ENCODE assay signal across 9 cellular contexts in the genomic region with DNA sequence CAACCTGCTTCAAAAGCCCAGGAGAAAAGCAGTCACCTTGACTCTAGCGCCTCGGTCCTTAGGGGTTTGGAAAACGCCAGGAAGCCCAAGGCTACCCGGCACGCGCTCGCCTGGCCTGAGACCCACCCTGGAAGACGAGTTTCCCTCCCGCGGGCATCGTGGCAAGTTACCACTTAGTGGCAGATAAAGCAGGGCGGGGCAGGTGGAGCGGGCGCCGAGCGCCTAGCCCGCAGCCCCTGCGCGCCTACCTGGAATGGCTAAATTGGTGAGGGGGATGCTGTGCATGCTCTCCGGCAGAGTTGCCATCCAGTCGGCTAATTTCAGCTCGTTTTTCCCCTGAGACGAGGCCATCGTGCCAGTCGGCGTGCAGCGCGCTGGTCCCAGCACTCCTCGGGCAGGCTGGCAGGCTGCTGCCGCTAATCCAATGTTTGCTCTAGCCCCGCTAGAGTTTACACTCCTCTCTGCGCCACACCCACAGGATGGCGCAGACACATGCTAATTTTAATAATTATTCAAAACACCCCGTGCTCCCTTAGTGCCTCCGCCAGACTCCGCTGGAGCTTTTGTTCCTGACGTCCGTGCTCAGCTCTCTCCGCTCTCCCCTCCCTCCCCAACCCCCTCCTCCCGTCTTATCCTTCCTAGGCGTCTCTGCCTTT. TPM values are rescaled to one million over a fixed set of nuclear protein-coding genes. Genes with fewer than 3 reads are reported as not detected.
A peak's percentile ranks its signal among the peaks of the same experiment; 100 is the strongest.
DNase-seq lines count a peak whose midpoint lies in the region; ATAC-seq and TF ChIP-seq lines count a peak whose summit lies in the region.
"Had no signal": no experiment of that assay in that cellular context is flagged by ENCODE, and none has a peak within 500 bp of the region (broad histone marks: within the 10 kb centered on the region; RNA-seq: fewer than 3 reads in every experiment).

A gene with protein sequence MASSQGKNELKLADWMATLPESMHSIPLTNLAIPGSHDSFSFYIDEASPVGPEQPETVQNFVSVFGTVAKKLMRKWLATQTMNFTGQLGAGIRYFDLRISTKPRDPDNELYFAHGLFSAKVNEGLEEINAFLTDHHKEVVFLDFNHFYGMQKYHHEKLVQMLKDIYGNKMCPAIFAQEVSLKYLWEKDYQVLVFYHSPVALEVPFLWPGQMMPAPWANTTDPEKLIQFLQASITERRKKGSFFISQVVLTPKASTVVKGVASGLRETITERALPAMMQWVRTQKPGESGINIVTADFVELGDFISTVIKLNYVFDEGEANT (minus strand): TSS at position 426 of the 656 bp plus-strand sequence. CDS start 75 bp downstream, at position 351.

- H3K36me3 ChIP-seq in ascending aorta (no peaks in the 10 kb centered on the region), stomach (no peaks in the 10 kb centered on the region)

- no peaks in the 10 kb centered on the region for H3K4me1 ChIP-seq in ascending aorta
- peaks cover 7 to 19% (median 14%) of the 10 kb centered on the region in 4 donors for H3K4me1 ChIP-seq in stomach

- H3K9me3 ChIP-seq in ascending aorta (no peaks in the 10 kb centered on the region), stomach (no peaks in the 10 kb centered on the region)

- intact Hi-C loops in ascending aorta (cut with DNase I): loop anchor here (5.0 kb wide), 1 partner anchor 238 kb away; no protein-coding TSS in a partner anchor
- intact Hi-C loops in stomach (cut with DNase I; ENCODE audit: low total_unique reads): no loop called here

- DNase-seq in NCI-H2107 treated with DMSO at 0.1 percent for 48 hours (lab: John Stamatoyannopoulos, UW; ENCODE audit: unreplicated experiment): peak; percentile 8
- DNase-seq in NCI-H2107 (lab: John Stamatoyannopoulos, UW): no peak
- DNase-seq in ascending aorta (ENCODE audit: low spot score in 2 of 2): peak in 1 of 2 donors; percentile 63
- peak; percentile 56 for DNase-seq in iPS-NIHi11 (ENCODE audit: low spot score)
- DNase-seq in stomach: peak; percentile 60
- DNase-seq in mucosa of gallbladder (ENCODE audit: low spot score): no peak
- no peak for DNase-seq in GF-D8 (lab: John Stamatoyannopoulos, UW)

- TF ChIP-seq POLR2A in stomach (IDR thresholded peaks at IDR 0.05): no peak

- H3K27ac ChIP-seq in ascending aorta (no peak within 1 kb of the TSS), stomach (peak within 1 kb of the TSS in 2 of 5 donors; percentile 2 to 60)

- no peak for TF ChIP-seq EP300 in stomach (IDR thresholded peaks at IDR 0.05)

- TF ChIP-seq CTCF in ascending aorta (IDR thresholded peaks at IDR 0.05): no peak
- no peak for TF ChIP-seq CTCF in stomach (IDR thresholded peaks at IDR 0.05)

- H3K27me3 ChIP-seq in ascending aorta (no peaks in the 10 kb centered on the region), stomach (peaks cover 0 to 30% (median 13%) of the 10 kb centered on the region in 3 donors)

- WGBS in stomach, 5 donors: 1 to 3% (median 1%) methylated on average over 31 to 41 of the region's 41 CpGs

- peak within 1 kb of the TSS; percentile 57 to 86 for H3K4me3 ChIP-seq in ascending aorta
- H3K4me3 ChIP-seq in stomach: peak within 1 kb of the TSS; percentile 42 to 59 (median 48)

- no peak for ATAC-seq in GM21717 (IDR thresholded peaks at IDR 0.05; ENCODE audit: unreplicated experiment)

RNA-seq across cellular contexts. Expression of the gene that starts here (rescaled TPM):
- total RNA-seq in ascending aorta: 7.2 TPM
- 1 to 10 TPM in 4 of 5 donors, not detected in 1; 2.2 to 3.5 (median 2.8) TPM for total RNA-seq in stomach
- polyA plus RNA-seq in stomach: 1 to 10 TPM; 1.2 to 3.2 (median 2.3) TPM
- 4.7 TPM for total RNA-seq in mucosa of gallbladder
- total RNA-seq: glomerular endothelial cell had no signal

Comparison
In these comparisons a context has a peak if more than half of its experiments do, and no peak if none do; other contexts are left out.
1. DNase-seq: peak in NCI-H2107 treated with DMSO at 0.1 percent for 48 hours (single experiment), iPS-NIHi11 (single experiment) and stomach (single experiment); none in NCI-H2107 (single experiment), mucosa of gallbladder (single experiment) and GF-D8 (single experiment).